Comparison of ENCODE assay signal across 8 cellular contexts in genomic region chr6:154675602-154676088, GRCh38. TPM values are rescaled to one million over a fixed set of nuclear protein-coding genes. Genes with fewer than 3 reads are reported as not detected.
DNase-seq lines count a peak whose midpoint lies in the region; ATAC-seq, FAIRE-seq and TF ChIP-seq lines count a peak whose summit lies in the region.

No MANE protein-coding gene starts in this region.

- in situ Hi-C loops in mammary epithelial cell (cut with MboI; ENCODE audit: low sequenced_read_pairs in 2 of 2) = loop anchor here (5.0 to 10.0 kb wide), 3 partner anchors 127 to 499 kb away; no protein-coding TSS in a partner anchor

- TF ChIP-seq CTCF in WERI-Rb-1 (IDR thresholded peaks at IDR 0.05; ENCODE audit: low read depth, low read length) = peak; percentile 94
- TF ChIP-seq CTCF in mammary epithelial cell (conservative IDR thresholded peaks at IDR 0.05 in 1 of 2, IDR thresholded peaks at IDR 0.05 in 1 of 2; ENCODE audit: extremely low read depth in 1 of 2, insufficient read depth in 1 of 2, low read depth in 1 of 2, low read length in 2 of 2) = peak; percentile 100

- intact Hi-C loops in mammary epithelial cell (cut with micrococcal nuclease) = loop anchor here (1.0 to 5.0 kb wide), 7 partner anchors 45 to 572 kb away; partner anchors contain the start of gene SCAF8

- H3K9me3 ChIP-seq in WERI-Rb-1 (ENCODE audit: severe bottlenecking) (no peaks in the 10 kb centered on the region), mammary epithelial cell (replicated peaks; ENCODE audit: insufficient read depth, low read length) (no peaks in the 10 kb centered on the region)

- DNase-seq in C1 segment of cervical spinal cord (lab: John Stamatoyannopoulos, UW) (peak in 12 of 14 donors; percentile 5 to 80 (median 72)), GM19240 (ENCODE audit: insufficient read length, low spot score) (peak; percentile 86), NCI-H226 (peak; percentile 81), WERI-Rb-1 (peak; percentile 89), mammary epithelial cell (peak; percentile 86)
- peak; percentile 71 to 78 (median 74) for DNase-seq in stimulated activated CD4-positive, alpha-beta T cell treated with anti-CD3 and anti-CD28 coated beads, Interleukin-1b, Interleukin-23, amount 100 ng/mL, for 24 hours (ENCODE audit: low read depth in 4 of 4, low spot score in 1 of 4)

- WGBS in mammary epithelial cell (ENCODE audit: low coverage, missing lambda C conversion rate) = 2% methylated on average over 4 of the region's 4 CpGs

- no peaks in the 10 kb centered on the region for H3K4me1 ChIP-seq in mammary epithelial cell (ENCODE audit: insufficient read depth, low read length)

- H3K9ac ChIP-seq in mammary epithelial cell (ENCODE audit: insufficient read depth, low read length) = no peak overlapping the region

- no TSS peak for BruUV-seq in mammary epithelial cell (replicated peaks; lab: Mats Ljungman, UMichigan)

- FAIRE-seq in islet of Langerhans (lab: Jason Lieb, UNC) = peak; percentile 90

- dilution Hi-C loops in mammary epithelial cell (cut with HindIII; ENCODE audit: low sequenced_read_pairs) = loop anchor here (25.0 kb wide), 1 partner anchor 137 kb away; no protein-coding TSS in a partner anchor

- H3K79me2 ChIP-seq in mammary epithelial cell (ENCODE audit: insufficient read depth, low read length) = no peaks in the 10 kb centered on the region

- peak; percentile 100 for ATAC-seq in HG03342 (IDR thresholded peaks at IDR 0.05; ENCODE audit: unreplicated experiment)

- H3K27ac ChIP-seq in WERI-Rb-1 (no peak overlapping the region), mammary epithelial cell (ENCODE audit: insufficient read depth, low read depth, low read length) (no peak overlapping the region)

- H3K4me3 ChIP-seq in WERI-Rb-1 (ENCODE audit: low read depth, low read length) (no peak overlapping the region), mammary epithelial cell (replicated peaks in 1 of 3; ENCODE audit: insufficient read depth in 1 of 3, low read depth in 2 of 3, low read length in 3 of 3) (no peak overlapping the region)

- H4K20me1 ChIP-seq in mammary epithelial cell (ENCODE audit: insufficient read depth, low read length) = no peaks in the 10 kb centered on the region

- no peak overlapping the region for H2AFZ ChIP-seq in mammary epithelial cell (ENCODE audit: low read depth, low read length)

- CTCF ChIA-PET in mammary epithelial cell (lab: Charles Lee; ENCODE audit: low non-redundant PET) = interaction anchor here (0.6 to 1.1 kb wide), 4 partner anchors 129 to 411 kb away, joined by 3 to 6 read pairs (median 3); no protein-coding TSS in a partner anchor

- no peaks in the 10 kb centered on the region for H3K36me3 ChIP-seq in WERI-Rb-1
- H3K36me3 ChIP-seq in mammary epithelial cell (ENCODE audit: insufficient read depth, low read length) = no peaks in the 10 kb centered on the region

- no peak overlapping the region for H3K4me2 ChIP-seq in mammary epithelial cell (ENCODE audit: insufficient read depth, low read depth, low read length)

- H3K27me3 ChIP-seq in WERI-Rb-1 (ENCODE audit: insufficient read depth, low read depth, severe bottlenecking) (no peaks in the 10 kb centered on the region), mammary epithelial cell (ENCODE audit: insufficient read depth, low read length) (no peaks in the 10 kb centered on the region)

RNA-seq across cellular contexts. Expression of gene SCAF8, which starts 57.6 kb away (rescaled TPM):
- total RNA-seq in mammary epithelial cell = 10 to 100 TPM; 31.8 to 36.9 TPM
- 15.5 TPM for polyA plus RNA-seq in mammary epithelial cell
- 32.6 TPM for polyA minus RNA-seq in mammary epithelial cell
